Comparison of ENCODE assay signal across 14 cellular contexts in genomic region chr15:98874773-98875172, GRCh38.
DNase-seq lines count a peak whose midpoint lies in the region; ATAC-seq, FAIRE-seq and TF ChIP-seq lines count a peak whose summit lies in the region.
"Had no signal": no experiment of that assay in that cellular context is flagged by ENCODE, and none has a peak within 500 bp of the region (broad histone marks: within the 10 kb centered on the region; RNA-seq: fewer than 3 reads in every experiment).

No MANE protein-coding gene starts in this region.

- H3K4me3 Mint-ChIP-seq in stimulated activated effector memory CD8-positive, alpha-beta T cell treated with anti-CD3 and anti-CD28 coated beads, Interleukin-12 subunit alpha, Interleukin-12 subunit beta, amount 100 ng/mL, for 72 hours: no peak overlapping the region
- H3K4me3 Mint-ChIP-seq in stimulated activated memory B cell treated with anti-CD40 and anti-IgM and Interleukin-4, amounts not matched to agents 10 μg/mL and 1 μg/mL and 100 μg/mL, for 72 hours: no peak overlapping the region
- H3K4me3 Mint-ChIP-seq: mesothelial cell of epicardium had no signal

- H3K27me3 ChIP-seq in RWPE2 (ENCODE audit: insufficient read depth, poor library complexity, severe bottlenecking): no peaks in the 10 kb centered on the region
- H3K27me3 ChIP-seq in skeletal muscle satellite cell (ENCODE audit: control insufficient read depth, insufficient read depth, low read length): no peaks in the 10 kb centered on the region

- H3K36me3 ChIP-seq in RWPE2 (ENCODE audit: low read depth) (no peaks in the 10 kb centered on the region), skeletal muscle satellite cell (ENCODE audit: insufficient read depth, low read length) (no peaks in the 10 kb centered on the region)

- H3K9me3 ChIP-seq in RWPE2 (ENCODE audit: severe bottlenecking) (no peaks in the 10 kb centered on the region), skeletal muscle satellite cell (replicated peaks; ENCODE audit: low read length) (no peaks in the 10 kb centered on the region)

- peak; percentile 30 for FAIRE-seq in G401.6 (lab: Jason Lieb, UNC)
- FAIRE-seq: colon had no signal

- TF ChIP-seq CTCF in RWPE2 (IDR thresholded peaks at IDR 0.05; ENCODE audit: poor library complexity, severe bottlenecking) (no peak), fibroblast of mammary gland (conservative IDR thresholded peaks at IDR 0.05; ENCODE audit: control insufficient read depth, insufficient read depth, low read depth, low read length) (no peak)

- peaks cover 73% of the 10 kb centered on the region for H3K4me1 ChIP-seq in RWPE2 (ENCODE audit: insufficient read depth, poor library complexity, severe bottlenecking)
- peaks cover 76% of the 10 kb centered on the region for H3K4me1 ChIP-seq in skeletal muscle satellite cell (ENCODE audit: control insufficient read depth, insufficient read depth, low read length)

- no peaks in the 10 kb centered on the region for H3K4me1 Mint-ChIP-seq in stimulated activated effector memory CD8-positive, alpha-beta T cell treated with anti-CD3 and anti-CD28 coated beads, Interleukin-12 subunit alpha, Interleukin-12 subunit beta, amount 100 ng/mL, for 72 hours
- peaks cover 8% of the 10 kb centered on the region for H3K4me1 Mint-ChIP-seq in stimulated activated memory B cell treated with anti-CD40 and anti-IgM and Interleukin-4, amounts not matched to agents 10 μg/mL and 1 μg/mL and 100 μg/mL, for 72 hours

- no peaks in the 10 kb centered on the region for H3K9me3 Mint-ChIP-seq in stimulated activated effector memory CD8-positive, alpha-beta T cell treated with anti-CD3 and anti-CD28 coated beads, Interleukin-12 subunit alpha, Interleukin-12 subunit beta, amount 100 ng/mL, for 72 hours
- no peaks in the 10 kb centered on the region for H3K9me3 Mint-ChIP-seq in stimulated activated memory B cell treated with anti-CD40 and anti-IgM and Interleukin-4, amounts not matched to agents 10 μg/mL and 1 μg/mL and 100 μg/mL, for 72 hours
- H3K9me3 Mint-ChIP-seq: mesothelial cell of epicardium had no signal

- H3K4me3 ChIP-seq in RWPE2 (ENCODE audit: severe bottlenecking): no peak overlapping the region
- no peak overlapping the region for H3K4me3 ChIP-seq in fibroblast of mammary gland (ENCODE audit: control insufficient read depth, low read depth, low read length)
- peak overlapping the region; percentile 17 for H3K4me3 ChIP-seq in skeletal muscle satellite cell (ENCODE audit: low read length)

- H3K4me2 ChIP-seq in skeletal muscle satellite cell (ENCODE audit: low read length): peak overlapping the region; percentile 78

- peaks cover 16% of the 10 kb centered on the region for H3K27me3 Mint-ChIP-seq in stimulated activated memory B cell treated with anti-CD40 and anti-IgM and Interleukin-4, amounts not matched to agents 10 μg/mL and 1 μg/mL and 100 μg/mL, for 72 hours

- peak; percentile 7; the same call in 2 of the 3 replicates for ATAC-seq in RWPE2 (ENCODE audit: low read depth)
- no peak for ATAC-seq in stimulated activated effector memory CD8-positive, alpha-beta T cell treated with anti-CD3 and anti-CD28 coated beads, Interleukin-12 subunit alpha, Interleukin-12 subunit beta, amount 100 ng/mL, for 72 hours
- ATAC-seq in HG03520 (IDR thresholded peaks at IDR 0.05; ENCODE audit: unreplicated experiment): no peak
- ATAC-seq in stimulated activated memory B cell treated with anti-CD40 and anti-IgM and Interleukin-4, amounts not matched to agents 10 μg/mL and 1 μg/mL and 100 μg/mL, for 72 hours: no peak

- no peak for DNase-seq in RWPE2 (ENCODE audit: low spot score)
- peak; percentile 51 for DNase-seq in fibroblast of mammary gland (ENCODE audit: low read depth)
- DNase-seq in stimulated activated effector memory CD8-positive, alpha-beta T cell treated with anti-CD3 and anti-CD28 coated beads, Interleukin-12 subunit alpha, Interleukin-12 subunit beta, amount 100 ng/mL, for 72 hours (ENCODE audit: low spot score in 2 of 2): no peak
- DNase-seq in SKM-1 treated with dmso at 0.1 percent for 144 hours (lab: John Stamatoyannopoulos, UW; ENCODE audit: unreplicated experiment): no peak
- DNase-seq: activated CD4-positive, CD25-positive, alpha-beta regulatory T cell treated with anti-CD3 and anti-CD28 coated beads, Interleukin-2, amount 50 U/mL, for 72 hours; activated effector memory CD4-positive, alpha-beta T cell treated with anti-CD3 and anti-CD28 coated beads, Interleukin-2, amount 50 U/mL, for 16 hours; DMS153; NCI-H1694 treated with DMSO at 0.1 percent for 48 hours had no signal

- no peak overlapping the region for H3K27ac Mint-ChIP-seq in stimulated activated effector memory CD8-positive, alpha-beta T cell treated with anti-CD3 and anti-CD28 coated beads, Interleukin-12 subunit alpha, Interleukin-12 subunit beta, amount 100 ng/mL, for 72 hours
- H3K27ac Mint-ChIP-seq in stimulated activated memory B cell treated with anti-CD40 and anti-IgM and Interleukin-4, amounts not matched to agents 10 μg/mL and 1 μg/mL and 100 μg/mL, for 72 hours: no peak overlapping the region

- no peaks in the 10 kb centered on the region for H3K36me3 Mint-ChIP-seq in stimulated activated effector memory CD8-positive, alpha-beta T cell treated with anti-CD3 and anti-CD28 coated beads, Interleukin-12 subunit alpha, Interleukin-12 subunit beta, amount 100 ng/mL, for 72 hours
- H3K36me3 Mint-ChIP-seq in stimulated activated memory B cell treated with anti-CD40 and anti-IgM and Interleukin-4, amounts not matched to agents 10 μg/mL and 1 μg/mL and 100 μg/mL, for 72 hours: peaks cover 6% of the 10 kb centered on the region

- peak overlapping the region; percentile 100 for H3K27ac ChIP-seq in RWPE2 (ENCODE audit: poor library complexity, severe bottlenecking)

- H3K9ac ChIP-seq in skeletal muscle satellite cell (ENCODE audit: low read depth, low read length): peak overlapping the region; percentile 74
